In the genomic region with DNA sequence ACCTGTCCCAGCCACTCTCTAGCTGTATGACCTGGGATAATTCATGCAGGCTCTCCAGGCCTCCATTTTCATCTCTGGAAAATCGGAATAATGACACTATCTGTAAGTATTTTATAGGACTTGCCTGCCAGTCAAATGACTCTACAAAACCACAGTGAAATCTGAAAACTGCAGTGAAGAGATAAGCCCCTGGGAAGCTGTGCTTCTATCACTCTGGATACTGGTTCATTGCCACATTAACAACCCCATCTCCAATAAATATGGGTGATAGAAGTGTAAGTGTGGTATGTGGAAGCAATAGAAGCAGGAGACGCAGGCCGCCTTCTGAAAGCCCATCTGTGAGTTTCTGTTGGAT, we compare ENCODE assay signal across 1 cellular context.
TF ChIP-seq lines count a peak whose summit lies in the region.

No MANE protein-coding gene starts in this region.

TF ChIP-seq in K562, 482 proteins besides CTCF, POLR2A, EP300 and RAD21 (continued from another document):
- TF ChIP-seq CBX8 (IDR thresholded peaks at IDR 0.05; ENCODE audit: borderline replicate concordance, extremely low read depth, low read depth, low read length, poor library complexity, severe bottlenecking) (no peak), NFE2 (IDR thresholded peaks at IDR 0.05; ENCODE audit: low read depth) (peak; percentile 46; the same call in 1 of the 2 replicates), E2F3 (CRISPR knock-in tag; IDR thresholded peaks at IDR 0.05) (no peak), RBM14 (IDR thresholded peaks at IDR 0.05; ENCODE audit: borderline replicate concordance, insufficient read depth, low read depth, low read length) (no peak), KDM1A (IDR thresholded peaks at IDR 0.05) (peak; percentile 30 to 35; a peak in 2 of 4 replicates), ZNF232 (CRISPR knock-in tag; IDR thresholded peaks at IDR 0.05) (no peak), LEF1 (IDR thresholded peaks at IDR 0.05) (no peak), TAF9B (IDR thresholded peaks at IDR 0.05; ENCODE audit: partially characterized antibody) (no peak), ZNF668 (CRISPR knock-in tag; IDR thresholded peaks at IDR 0.05) (no peak), CREB1 (IDR thresholded peaks at IDR 0.05) (no peak), CREB1 (CRISPR knock-in tag; IDR thresholded peaks at IDR 0.05) (no peak), CHD1 (IDR thresholded peaks at IDR 0.05; ENCODE audit: low read length) (no peak)
- TF ChIP-seq, protein P1, sequence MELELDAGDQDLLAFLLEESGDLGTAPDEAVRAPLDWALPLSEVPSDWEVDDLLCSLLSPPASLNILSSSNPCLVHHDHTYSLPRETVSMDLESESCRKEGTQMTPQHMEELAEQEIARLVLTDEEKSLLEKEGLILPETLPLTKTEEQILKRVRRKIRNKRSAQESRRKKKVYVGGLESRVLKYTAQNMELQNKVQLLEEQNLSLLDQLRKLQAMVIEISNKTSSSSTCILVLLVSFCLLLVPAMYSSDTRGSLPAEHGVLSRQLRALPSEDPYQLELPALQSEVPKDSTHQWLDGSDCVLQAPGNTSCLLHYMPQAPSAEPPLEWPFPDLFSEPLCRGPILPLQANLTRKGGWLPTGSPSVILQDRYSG (tag; conservative IDR thresholded peaks at IDR 0.05; ENCODE audit: low read depth): no peak
- TF ChIP-seq, protein P2, sequence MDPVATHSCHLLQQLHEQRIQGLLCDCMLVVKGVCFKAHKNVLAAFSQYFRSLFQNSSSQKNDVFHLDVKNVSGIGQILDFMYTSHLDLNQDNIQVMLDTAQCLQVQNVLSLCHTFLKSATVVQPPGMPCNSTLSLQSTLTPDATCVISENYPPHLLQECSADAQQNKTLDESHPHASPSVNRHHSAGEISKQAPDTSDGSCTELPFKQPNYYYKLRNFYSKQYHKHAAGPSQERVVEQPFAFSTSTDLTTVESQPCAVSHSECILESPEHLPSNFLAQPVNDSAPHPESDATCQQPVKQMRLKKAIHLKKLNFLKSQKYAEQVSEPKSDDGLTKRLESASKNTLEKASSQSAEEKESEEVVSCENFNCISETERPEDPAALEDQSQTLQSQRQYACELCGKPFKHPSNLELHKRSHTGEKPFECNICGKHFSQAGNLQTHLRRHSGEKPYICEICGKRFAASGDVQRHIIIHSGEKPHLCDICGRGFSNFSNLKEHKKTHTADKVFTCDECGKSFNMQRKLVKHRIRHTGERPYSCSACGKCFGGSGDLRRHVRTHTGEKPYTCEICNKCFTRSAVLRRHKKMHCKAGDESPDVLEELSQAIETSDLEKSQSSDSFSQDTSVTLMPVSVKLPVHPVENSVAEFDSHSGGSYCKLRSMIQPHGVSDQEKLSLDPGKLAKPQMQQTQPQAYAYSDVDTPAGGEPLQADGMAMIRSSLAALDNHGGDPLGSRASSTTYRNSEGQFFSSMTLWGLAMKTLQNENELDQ (CRISPR knock-in tag; IDR thresholded peaks at IDR 0.05; ENCODE audit: borderline replicate concordance): no peak
- TF ChIP-seq, protein P3, sequence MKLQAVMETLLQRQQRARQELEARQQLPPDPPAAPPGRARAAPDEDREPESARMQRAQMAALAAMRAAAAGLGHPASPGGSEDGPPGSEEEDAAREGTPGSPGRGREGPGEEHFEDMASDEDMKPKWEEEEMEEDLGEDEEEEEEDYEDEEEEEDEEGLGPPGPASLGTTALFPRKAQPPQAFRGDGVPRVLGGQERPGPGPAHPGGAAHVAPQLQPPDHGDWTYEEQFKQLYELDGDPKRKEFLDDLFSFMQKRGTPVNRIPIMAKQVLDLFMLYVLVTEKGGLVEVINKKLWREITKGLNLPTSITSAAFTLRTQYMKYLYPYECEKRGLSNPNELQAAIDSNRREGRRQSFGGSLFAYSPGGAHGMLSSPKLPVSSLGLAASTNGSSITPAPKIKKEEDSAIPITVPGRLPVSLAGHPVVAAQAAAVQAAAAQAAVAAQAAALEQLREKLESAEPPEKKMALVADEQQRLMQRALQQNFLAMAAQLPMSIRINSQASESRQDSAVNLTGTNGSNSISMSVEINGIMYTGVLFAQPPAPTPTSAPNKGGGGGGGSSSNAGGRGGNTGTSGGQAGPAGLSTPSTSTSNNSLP (IDR thresholded peaks at IDR 0.05; ENCODE audit: borderline replicate concordance, low read depth, low read length): no peak
- TF ChIP-seq, protein P4, sequence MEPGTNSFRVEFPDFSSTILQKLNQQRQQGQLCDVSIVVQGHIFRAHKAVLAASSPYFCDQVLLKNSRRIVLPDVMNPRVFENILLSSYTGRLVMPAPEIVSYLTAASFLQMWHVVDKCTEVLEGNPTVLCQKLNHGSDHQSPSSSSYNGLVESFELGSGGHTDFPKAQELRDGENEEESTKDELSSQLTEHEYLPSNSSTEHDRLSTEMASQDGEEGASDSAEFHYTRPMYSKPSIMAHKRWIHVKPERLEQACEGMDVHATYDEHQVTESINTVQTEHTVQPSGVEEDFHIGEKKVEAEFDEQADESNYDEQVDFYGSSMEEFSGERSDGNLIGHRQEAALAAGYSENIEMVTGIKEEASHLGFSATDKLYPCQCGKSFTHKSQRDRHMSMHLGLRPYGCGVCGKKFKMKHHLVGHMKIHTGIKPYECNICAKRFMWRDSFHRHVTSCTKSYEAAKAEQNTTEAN (CRISPR knock-in tag; IDR thresholded peaks at IDR 0.05): no peak
- TF ChIP-seq, protein P5, sequence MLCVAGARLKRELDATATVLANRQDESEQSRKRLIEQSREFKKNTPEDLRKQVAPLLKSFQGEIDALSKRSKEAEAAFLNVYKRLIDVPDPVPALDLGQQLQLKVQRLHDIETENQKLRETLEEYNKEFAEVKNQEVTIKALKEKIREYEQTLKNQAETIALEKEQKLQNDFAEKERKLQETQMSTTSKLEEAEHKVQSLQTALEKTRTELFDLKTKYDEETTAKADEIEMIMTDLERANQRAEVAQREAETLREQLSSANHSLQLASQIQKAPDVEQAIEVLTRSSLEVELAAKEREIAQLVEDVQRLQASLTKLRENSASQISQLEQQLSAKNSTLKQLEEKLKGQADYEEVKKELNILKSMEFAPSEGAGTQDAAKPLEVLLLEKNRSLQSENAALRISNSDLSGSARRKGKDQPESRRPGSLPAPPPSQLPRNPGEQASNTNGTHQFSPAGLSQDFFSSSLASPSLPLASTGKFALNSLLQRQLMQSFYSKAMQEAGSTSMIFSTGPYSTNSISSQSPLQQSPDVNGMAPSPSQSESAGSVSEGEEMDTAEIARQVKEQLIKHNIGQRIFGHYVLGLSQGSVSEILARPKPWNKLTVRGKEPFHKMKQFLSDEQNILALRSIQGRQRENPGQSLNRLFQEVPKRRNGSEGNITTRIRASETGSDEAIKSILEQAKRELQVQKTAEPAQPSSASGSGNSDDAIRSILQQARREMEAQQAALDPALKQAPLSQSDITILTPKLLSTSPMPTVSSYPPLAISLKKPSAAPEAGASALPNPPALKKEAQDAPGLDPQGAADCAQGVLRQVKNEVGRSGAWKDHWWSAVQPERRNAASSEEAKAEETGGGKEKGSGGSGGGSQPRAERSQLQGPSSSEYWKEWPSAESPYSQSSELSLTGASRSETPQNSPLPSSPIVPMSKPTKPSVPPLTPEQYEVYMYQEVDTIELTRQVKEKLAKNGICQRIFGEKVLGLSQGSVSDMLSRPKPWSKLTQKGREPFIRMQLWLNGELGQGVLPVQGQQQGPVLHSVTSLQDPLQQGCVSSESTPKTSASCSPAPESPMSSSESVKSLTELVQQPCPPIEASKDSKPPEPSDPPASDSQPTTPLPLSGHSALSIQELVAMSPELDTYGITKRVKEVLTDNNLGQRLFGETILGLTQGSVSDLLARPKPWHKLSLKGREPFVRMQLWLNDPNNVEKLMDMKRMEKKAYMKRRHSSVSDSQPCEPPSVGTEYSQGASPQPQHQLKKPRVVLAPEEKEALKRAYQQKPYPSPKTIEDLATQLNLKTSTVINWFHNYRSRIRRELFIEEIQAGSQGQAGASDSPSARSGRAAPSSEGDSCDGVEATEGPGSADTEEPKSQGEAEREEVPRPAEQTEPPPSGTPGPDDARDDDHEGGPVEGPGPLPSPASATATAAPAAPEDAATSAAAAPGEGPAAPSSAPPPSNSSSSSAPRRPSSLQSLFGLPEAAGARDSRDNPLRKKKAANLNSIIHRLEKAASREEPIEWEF (CRISPR knock-in tag; IDR thresholded peaks at IDR 0.05): no peak
- TF ChIP-seq, protein P6, sequence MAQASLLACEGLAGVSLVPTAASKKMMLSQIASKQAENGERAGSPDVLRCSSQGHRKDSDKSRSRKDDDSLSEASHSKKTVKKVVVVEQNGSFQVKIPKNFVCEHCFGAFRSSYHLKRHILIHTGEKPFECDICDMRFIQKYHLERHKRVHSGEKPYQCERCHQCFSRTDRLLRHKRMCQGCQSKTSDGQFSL (CRISPR knock-in tag; IDR thresholded peaks at IDR 0.05): no peak
- TF ChIP-seq, protein P6 (tag; IDR thresholded peaks at IDR 0.05): no peak
